ENCODE assay signal across 25 cellular contexts in the genomic region with DNA sequence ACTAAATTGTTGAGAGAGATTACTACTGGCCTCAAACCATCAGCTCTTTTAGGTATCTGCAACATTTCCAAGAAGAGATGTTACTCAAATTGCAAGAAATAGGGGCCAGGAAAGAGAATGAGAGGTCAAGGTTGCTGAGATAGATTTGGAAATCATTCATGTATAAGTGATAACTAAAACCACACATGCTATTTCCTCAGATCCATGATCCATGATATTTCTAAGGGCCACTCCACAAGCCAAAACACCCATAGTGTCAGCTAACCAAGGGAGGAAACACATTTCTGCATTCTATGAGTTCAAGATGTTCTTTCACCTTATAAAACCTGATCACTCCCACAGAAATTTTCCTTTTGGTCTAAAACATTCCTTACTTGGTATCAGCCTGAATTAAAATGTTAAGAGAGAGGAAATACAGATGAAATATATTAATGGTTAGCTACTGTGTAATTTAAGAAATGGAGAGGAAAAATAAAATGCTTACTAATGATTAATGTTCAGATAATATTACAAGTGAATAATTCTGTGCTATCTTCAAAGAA. TPM values are rescaled to one million over a fixed set of nuclear protein-coding genes. Genes with fewer than 3 reads are reported as not detected.
DNase-seq lines count a peak whose midpoint lies in the region; ATAC-seq, FAIRE-seq and TF ChIP-seq lines count a peak whose summit lies in the region.
"Had no signal": no experiment of that assay in that cellular context is flagged by ENCODE, and none has a peak within 500 bp of the region (broad histone marks: within the 10 kb centered on the region; RNA-seq: fewer than 3 reads in every experiment).

No MANE protein-coding gene starts in this region.

- peak; percentile 69 for DNase-seq in AG10803 (ENCODE audit: low read depth)
- DNase-seq in SK-N-MC (ENCODE audit: low read depth, low spot score), result peak; percentile 65
- DNase-seq in K562 (ENCODE audit: extremely low read depth in 1 of 4, low spot score in 3 of 4), result no peak
- DNase-seq in omental fat pad (ENCODE audit: low spot score), result no peak
- no peak for DNase-seq in effector CD8-positive, alpha-beta T cell (lab: John Stamatoyannopoulos, UW)
- no peak for DNase-seq in activated CD4-positive, alpha-beta memory T cell treated with anti-CD3 and anti-CD28 coated beads, Interleukin-2, amount 10 ng/mL, durations not matched to agents 7 days and 5 days
- no peak for DNase-seq in activated CD4-positive, alpha-beta T cell treated with anti-CD3 and anti-CD28 coated beads for 48 hours
- DNase-seq: CD4-positive, alpha-beta T cell; COR-L47; DMS153; H7; HFFc6; NCI-H1105; NCI-H2029 treated with DMSO at 0.1 percent for 48 hours; NCI-H345; NCI-H524; NCI-H774; NK-92 treated with Interleukin-12 subunit alpha and Interleukin-12 subunit beta, amount 100 ng/mL, for 24 hours; SIG-M5; T-helper 1 cell had no signal

- H4K20me1 ChIP-seq in K562 (replicated peaks; ENCODE audit: control insufficient read depth, insufficient read depth, low read length), result no peaks in the 10 kb centered on the region

- H3K4me1 ChIP-seq in K562 (replicated peaks in 1 of 2; ENCODE audit: control insufficient read depth in 2 of 2, insufficient read depth in 2 of 2, low read length in 2 of 2), result peaks cover 0 to 3% of the 10 kb centered on the region in 2 experiments; a peak in 1 of 5 replicates
- H3K4me1 ChIP-seq: BLaER1 had no signal

- POLR2A ChIA-PET in K562 (lab: Yijun Ruan, JAX), result no interaction called here
- POLR2A ChIA-PET in activated CD4-positive, alpha-beta memory T cell treated with anti-CD3 and anti-CD28 coated beads, Interleukin-2, amount 10 ng/mL, durations not matched to agents 7 days and 5 days (lab: Charles Lee), result no interaction called here

- TF ChIP-seq RAD21 in K562 (CRISPR knock-in tag; conservative IDR thresholded peaks at IDR 0.05 in 1 of 2, IDR thresholded peaks at IDR 0.05 in 1 of 2), result no peak

- H3K27ac Mint-ChIP-seq in activated CD4-positive, alpha-beta memory T cell treated with anti-CD3 and anti-CD28 coated beads, Interleukin-2, amount 10 ng/mL, durations not matched to agents 7 days and 5 days, result no peak overlapping the region
- H3K27ac Mint-ChIP-seq: CD4-positive, alpha-beta T cell; HFFc6 had no signal

- no peak for TF ChIP-seq POLR2A in K562 (conservative IDR thresholded peaks at IDR 0.05)

- no peak for TF ChIP-seq EP300 in K562 (IDR thresholded peaks at IDR 0.05; ENCODE audit: low read length)

- CTCF ChIA-PET in K562 (lab: Yijun Ruan, JAX; ENCODE audit: low intra/inter-chr PET ratio), result no interaction called here
- CTCF ChIA-PET in activated CD4-positive, alpha-beta memory T cell treated with anti-CD3 and anti-CD28 coated beads, Interleukin-2, amount 10 ng/mL, durations not matched to agents 7 days and 5 days (lab: Charles Lee), result no interaction called here

- TF ChIP-seq CTCF in AG10803 (conservative IDR thresholded peaks at IDR 0.05; ENCODE audit: low read length) (no peak), K562 (IDR thresholded peaks at IDR 0.05 in 2 of 3, conservative IDR thresholded peaks at IDR 0.05 in 1 of 3; ENCODE audit: insufficient read depth in 2 of 3, low read depth in 1 of 3, low read length in 3 of 3) (no peak), omental fat pad (IDR thresholded peaks at IDR 0.05) (no peak)

- H3K27me3 ChIP-seq in K562 (ENCODE audit: control insufficient read depth in 2 of 2, insufficient read depth in 2 of 2, low read length in 2 of 2), result no peaks in the 10 kb centered on the region
- H3K27me3 ChIP-seq: BLaER1 had no signal

- no TSS peak for BruUV-seq in K562 (replicated peaks; lab: Mats Ljungman, UMichigan)

- H3K4me2 ChIP-seq in K562 (ENCODE audit: insufficient read depth, low read length), result no peak overlapping the region
- H3K4me2 ChIP-seq: BLaER1, KMS-11 had no signal

- no peaks in the 10 kb centered on the region for H3K9me1 ChIP-seq in K562 (ENCODE audit: control insufficient read depth, insufficient read depth, low read length)

- H3K9me3 ChIP-seq in SK-N-MC (ENCODE audit: low read depth, low read length) (no peaks in the 10 kb centered on the region), K562 (replicated peaks; ENCODE audit: control insufficient read depth, insufficient read depth, low read depth, low read length) (no peaks in the 10 kb centered on the region)
- H3K9me3 ChIP-seq: BLaER1 had no signal

- H3K36me3 ChIP-seq in SK-N-MC (ENCODE audit: insufficient read depth, low read length) (peaks cover 1% of the 10 kb centered on the region; the same call in 1 of the 2 replicates), K562 (ENCODE audit: control insufficient read depth, insufficient read depth, low read length) (no peaks in the 10 kb centered on the region)

- FAIRE-seq in K562 (lab: Jason Lieb, UNC), result no peak
- FAIRE-seq: A204.1 had no signal

- no peaks in the 10 kb centered on the region for H3K27me3 Mint-ChIP-seq in activated CD4-positive, alpha-beta memory T cell treated with anti-CD3 and anti-CD28 coated beads, Interleukin-2, amount 10 ng/mL, durations not matched to agents 7 days and 5 days
- H3K27me3 Mint-ChIP-seq: CD4-positive, alpha-beta T cell had no signal

- intact Hi-C loops in K562 (cut with micrococcal nuclease), result loop anchor here (5.0 kb wide), 1 partner anchor 98 kb away; a partner anchor contains a TSS

- peak overlapping the region; percentile 93 for H3K27ac ChIP-seq in SK-N-MC
- H3K27ac ChIP-seq in K562 (ENCODE audit: extremely low read depth, low read depth, low read length), result no peak overlapping the region
- H3K27ac ChIP-seq: BLaER1, KMS-11 had no signal

- peaks cover 6% of the 10 kb centered on the region for H3K4me1 Mint-ChIP-seq in activated CD4-positive, alpha-beta memory T cell treated with anti-CD3 and anti-CD28 coated beads, Interleukin-2, amount 10 ng/mL, durations not matched to agents 7 days and 5 days

- H3K4me3 ChIP-seq in AG10803 (ENCODE audit: low read length), result no peak overlapping the region
- peak overlapping the region; percentile 62 for H3K4me3 ChIP-seq in SK-N-MC
- no peak overlapping the region for H3K4me3 ChIP-seq in K562
- H3K4me3 ChIP-seq: BLaER1 had no signal

- in situ Hi-C loops in K562 (cut with MboI), result no loop called here

- H3K4me3 Mint-ChIP-seq in activated CD4-positive, alpha-beta memory T cell treated with anti-CD3 and anti-CD28 coated beads, Interleukin-2, amount 10 ng/mL, durations not matched to agents 7 days and 5 days, result no peak overlapping the region
- H3K4me3 Mint-ChIP-seq: CD4-positive, alpha-beta T cell; HFFc6 had no signal

- H3K36me3 Mint-ChIP-seq in activated CD4-positive, alpha-beta memory T cell treated with anti-CD3 and anti-CD28 coated beads, Interleukin-2, amount 10 ng/mL, durations not matched to agents 7 days and 5 days (ENCODE audit: low read depth), result no peaks in the 10 kb centered on the region

- H2AFZ ChIP-seq in K562 (ENCODE audit: low read depth, low read length), result no peak overlapping the region

- no peak for ATAC-seq in K562
- ATAC-seq in omental fat pad (ENCODE audit: low FRiP score), result peak; percentile 62
- ATAC-seq in GM21529 (IDR thresholded peaks at IDR 0.05; ENCODE audit: unreplicated experiment), result no peak
- ATAC-seq: Panc1 had no signal

- no peaks in the 10 kb centered on the region for H3K9me3 Mint-ChIP-seq in activated CD4-positive, alpha-beta memory T cell treated with anti-CD3 and anti-CD28 coated beads, Interleukin-2, amount 10 ng/mL, durations not matched to agents 7 days and 5 days
- H3K9me3 Mint-ChIP-seq: CD4-positive, alpha-beta T cell; HFFc6 had no signal

- H3K79me2 ChIP-seq in K562 (ENCODE audit: control insufficient read depth, insufficient read depth, low read length), result no peaks in the 10 kb centered on the region

- H3K9ac ChIP-seq in SK-N-MC (ENCODE audit: insufficient read length), result peak overlapping the region; percentile 55
- H3K9ac ChIP-seq in K562 (ENCODE audit: insufficient read depth in 1 of 2, low read depth in 2 of 2, low read length in 2 of 2), result no peak overlapping the region
- H3K9ac ChIP-seq: BLaER1, KMS-11 had no signal

RNA-seq across cellular contexts. Expression of a gene that starts 47.2 kb away (rescaled TPM):
- 91.7 and 171 TPM in 2 replicates for total RNA-seq in K562 (2011; cell fraction: chromatin; rRNA removed; ENCODE audit: low replicate concordance)
- total RNA-seq in K562 (2011; cell fraction: nucleolus; rRNA removed), result 55.7 and 67.0 TPM in 2 replicates
- total RNA-seq in K562 (2011; cell fraction: nucleoplasm; rRNA removed), result 69.7 and 80.2 TPM in 2 replicates
- 16.0 and 16.2 TPM in 2 replicates for total RNA-seq in K562 (2014; rRNA removed)
- 20.9 and 22.4 TPM in 2 replicates for total RNA-seq in K562 (2014; rRNA removed; fragmentation: Illumina TruSeq; extraction: Trizol)
- total RNA-seq in K562 (2015; rRNA removed; fragmentation: Illumina TruSeq; extraction: Trizol), result 20.1 and 22.9 TPM in 2 replicates
- 23.8 and 23.9 TPM in 2 replicates for total RNA-seq in K562 (2021)
- 21.7 and 26.6 TPM in 2 replicates for polyA plus RNA-seq in K562 (2011; rRNA removed)
- polyA plus RNA-seq in K562 (2011; cell fraction: cytosol; rRNA removed), result 9.0 and 10.9 TPM in 2 replicates
- polyA plus RNA-seq in K562 (2011; cell fraction: nucleus; rRNA removed), result 55.6 and 61.3 TPM in 2 replicates
- 9.5 and 10.2 TPM in 2 replicates for polyA plus RNA-seq in K562 (2012)
- polyA plus RNA-seq in K562 (2014; fragmentation: Illumina TruSeq; extraction: Trizol), result 9.1 and 11.3 TPM in 2 replicates
- polyA plus RNA-seq in K562 (2014; fragmentation: Nextera tagmentation; extraction: Ambion mirVana), result 10 to 100 TPM in 1 of 2 experiments, 1 to 10 TPM in 1; 5.3 to 11.1 TPM
- 10.6 and 15.7 TPM in 2 replicates for polyA plus RNA-seq in K562 (2014; rRNA removed)
- polyA minus RNA-seq in K562 (2011; rRNA and poly(A)+ RNA removed), result 66.3 and 82.8 TPM in 2 replicates
- polyA minus RNA-seq in K562 (2011; cell fraction: cytosol; rRNA and poly(A)+ RNA removed), result 11.5 and 12.3 TPM in 2 replicates
- polyA minus RNA-seq in K562 (2011; cell fraction: nucleus; rRNA and poly(A)+ RNA removed), result 160 and 215 TPM in 2 replicates
- total RNA-seq in omental fat pad, result 10 to 100 TPM; 25.3 to 40.0 (median 37.2) TPM
- 10 to 100 TPM; 25.4 to 26.8 TPM for total RNA-seq in activated CD4-positive, alpha-beta memory T cell treated with anti-CD3 and anti-CD28 coated beads, Interleukin-2, amount 10 ng/mL, durations not matched to agents 7 days and 5 days

RNA-seq across cellular contexts. Expression of a gene that starts 47.5 kb away (rescaled TPM):
- total RNA-seq in K562 (2011; cell fraction: chromatin; rRNA removed; ENCODE audit: low replicate concordance), result 5.0 and 25.9 TPM in 2 replicates
- total RNA-seq in K562 (2011; cell fraction: nucleolus; rRNA removed), result 3.0 and 4.1 TPM in 2 replicates
- total RNA-seq in K562 (2011; cell fraction: nucleoplasm; rRNA removed), result 7.5 and 13.0 TPM in 2 replicates
- total RNA-seq in K562 (2014; rRNA removed) (28.7 and 39.9 TPM in 2 replicates), K562 (2014; rRNA removed; fragmentation: Illumina TruSeq; extraction: Trizol) (71.5 and 98.0 TPM in 2 replicates), K562 (2015; rRNA removed; fragmentation: Illumina TruSeq; extraction: Trizol) (42.9 and 48.7 TPM in 2 replicates), K562 (2021) (65.9 and 70.1 TPM in 2 replicates), omental fat pad (10 to 100 TPM; 19.3 to 26.5 (median 22.7) TPM)
- polyA plus RNA-seq in K562 (2011; rRNA removed) (43.0 and 59.8 TPM in 2 replicates), K562 (2014; fragmentation: Illumina TruSeq; extraction: Trizol) (74.3 and 89.1 TPM in 2 replicates), K562 (2014; fragmentation: Nextera tagmentation; extraction: Ambion mirVana) (100 to 1,000 TPM; 128 to 141 TPM), K562 (2014; rRNA removed) (60.3 and 60.4 TPM in 2 replicates)
- polyA plus RNA-seq in K562 (2011; cell fraction: cytosol; rRNA removed), result 3.7 and 10.7 TPM in 2 replicates
- 10.3 and 21.6 TPM in 2 replicates for polyA plus RNA-seq in K562 (2011; cell fraction: nucleus; rRNA removed)
- 51.3 and 68.3 TPM in 2 replicates for polyA plus RNA-seq in K562 (2012)
- polyA minus RNA-seq in K562 (2011; rRNA and poly(A)+ RNA removed), result 19.7 and 23.7 TPM in 2 replicates
- 13.6 TPM in 2 replicates for polyA minus RNA-seq in K562 (2011; cell fraction: cytosol; rRNA and poly(A)+ RNA removed)
- polyA minus RNA-seq in K562 (2011; cell fraction: nucleus; rRNA and poly(A)+ RNA removed), result 5.3 and 9.7 TPM in 2 replicates
- 10 to 100 TPM; 49.5 to 52.4 TPM for total RNA-seq in activated CD4-positive, alpha-beta memory T cell treated with anti-CD3 and anti-CD28 coated beads, Interleukin-2, amount 10 ng/mL, durations not matched to agents 7 days and 5 days

Comparison
In these comparisons a context has a peak if more than half of its experiments do, and no peak if none do; other contexts are left out.
1. DNase-seq: peak in AG10803 (single experiment) and SK-N-MC (single experiment); none in K562 (0 of 4), omental fat pad (single experiment), effector CD8-positive, alpha-beta T cell (single experiment), activated CD4-positive, alpha-beta memory T cell treated with anti-CD3 and anti-CD28 coated beads, Interleukin-2, amount 10 ng/mL, durations not matched to agents 7 days and 5 days (single experiment) and activated CD4-positive, alpha-beta T cell treated with anti-CD3 and anti-CD28 coated beads for 48 hours (single experiment).